In genomic region chr9:91008568-91008967, GRCh38 we compare ENCODE assay signal across 9 cellular contexts.
"Had no signal": no experiment of that assay in that cellular context is flagged by ENCODE, and none has a peak within 500 bp of the region (broad histone marks: within the 10 kb centered on the region; RNA-seq: fewer than 3 reads in every experiment).

No MANE protein-coding gene starts in this region.

- H3K4me3 ChIP-seq: GM23248, GM23338, HAP-1 had no signal

- H3K4me3 Mint-ChIP-seq: GM23338, H9, HFFc6 had no signal

- H3K27ac ChIP-seq: GM23248 had no signal

- H3K4me1 Mint-ChIP-seq: GM23338, H9 had no signal

- H3K4me1 ChIP-seq: HAP-1 had no signal

- ATAC-seq: GM23338, HCT116 had no signal

- H3K9me3 ChIP-seq: HAP-1 had no signal

- H3K36me3 ChIP-seq: HAP-1 had no signal

- H2AFZ ChIP-seq: GM23248, GM23338 had no signal

- H3K27ac Mint-ChIP-seq: GM23338, H9, HFFc6 had no signal

- DNase-seq: GM23248, GOT3, H7, H9, HCEC 1CT, HFFc6 had no signal

- H3K4me2 ChIP-seq: GM23338 had no signal
